In genomic region chr6:41318648-41319565, GRCh38 we compare ENCODE assay signal across 1 cellular context.
TF ChIP-seq lines count a peak whose summit lies in the region.

No MANE protein-coding gene starts in this region.

TF ChIP-seq in HEK293, 187 proteins besides CTCF, POLR2A, EP300 and RAD21 (continued from another document and continues in another):
- TF ChIP-seq, protein P1, sequence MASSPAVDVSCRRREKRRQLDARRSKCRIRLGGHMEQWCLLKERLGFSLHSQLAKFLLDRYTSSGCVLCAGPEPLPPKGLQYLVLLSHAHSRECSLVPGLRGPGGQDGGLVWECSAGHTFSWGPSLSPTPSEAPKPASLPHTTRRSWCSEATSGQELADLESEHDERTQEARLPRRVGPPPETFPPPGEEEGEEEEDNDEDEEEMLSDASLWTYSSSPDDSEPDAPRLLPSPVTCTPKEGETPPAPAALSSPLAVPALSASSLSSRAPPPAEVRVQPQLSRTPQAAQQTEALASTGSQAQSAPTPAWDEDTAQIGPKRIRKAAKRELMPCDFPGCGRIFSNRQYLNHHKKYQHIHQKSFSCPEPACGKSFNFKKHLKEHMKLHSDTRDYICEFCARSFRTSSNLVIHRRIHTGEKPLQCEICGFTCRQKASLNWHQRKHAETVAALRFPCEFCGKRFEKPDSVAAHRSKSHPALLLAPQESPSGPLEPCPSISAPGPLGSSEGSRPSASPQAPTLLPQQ (tag by site-specific recombination; IDR thresholded peaks at IDR 0.05): no peak
- TF ChIP-seq ZNF596 (tag by site-specific recombination; IDR thresholded peaks at IDR 0.05): no peak
- TF ChIP-seq ZNF391 (tag by site-specific recombination; IDR thresholded peaks at IDR 0.05; ENCODE audit: borderline replicate concordance, low read depth): no peak; the same call in 1 of the 2 replicates
- TF ChIP-seq, protein P2, sequence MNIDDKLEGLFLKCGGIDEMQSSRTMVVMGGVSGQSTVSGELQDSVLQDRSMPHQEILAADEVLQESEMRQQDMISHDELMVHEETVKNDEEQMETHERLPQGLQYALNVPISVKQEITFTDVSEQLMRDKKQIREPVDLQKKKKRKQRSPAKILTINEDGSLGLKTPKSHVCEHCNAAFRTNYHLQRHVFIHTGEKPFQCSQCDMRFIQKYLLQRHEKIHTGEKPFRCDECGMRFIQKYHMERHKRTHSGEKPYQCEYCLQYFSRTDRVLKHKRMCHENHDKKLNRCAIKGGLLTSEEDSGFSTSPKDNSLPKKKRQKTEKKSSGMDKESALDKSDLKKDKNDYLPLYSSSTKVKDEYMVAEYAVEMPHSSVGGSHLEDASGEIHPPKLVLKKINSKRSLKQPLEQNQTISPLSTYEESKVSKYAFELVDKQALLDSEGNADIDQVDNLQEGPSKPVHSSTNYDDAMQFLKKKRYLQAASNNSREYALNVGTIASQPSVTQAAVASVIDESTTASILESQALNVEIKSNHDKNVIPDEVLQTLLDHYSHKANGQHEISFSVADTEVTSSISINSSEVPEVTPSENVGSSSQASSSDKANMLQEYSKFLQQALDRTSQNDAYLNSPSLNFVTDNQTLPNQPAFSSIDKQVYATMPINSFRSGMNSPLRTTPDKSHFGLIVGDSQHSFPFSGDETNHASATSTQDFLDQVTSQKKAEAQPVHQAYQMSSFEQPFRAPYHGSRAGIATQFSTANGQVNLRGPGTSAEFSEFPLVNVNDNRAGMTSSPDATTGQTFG (tag by site-specific recombination; IDR thresholded peaks at IDR 0.05; ENCODE audit: borderline replicate concordance): no peak
- TF ChIP-seq, protein P3, sequence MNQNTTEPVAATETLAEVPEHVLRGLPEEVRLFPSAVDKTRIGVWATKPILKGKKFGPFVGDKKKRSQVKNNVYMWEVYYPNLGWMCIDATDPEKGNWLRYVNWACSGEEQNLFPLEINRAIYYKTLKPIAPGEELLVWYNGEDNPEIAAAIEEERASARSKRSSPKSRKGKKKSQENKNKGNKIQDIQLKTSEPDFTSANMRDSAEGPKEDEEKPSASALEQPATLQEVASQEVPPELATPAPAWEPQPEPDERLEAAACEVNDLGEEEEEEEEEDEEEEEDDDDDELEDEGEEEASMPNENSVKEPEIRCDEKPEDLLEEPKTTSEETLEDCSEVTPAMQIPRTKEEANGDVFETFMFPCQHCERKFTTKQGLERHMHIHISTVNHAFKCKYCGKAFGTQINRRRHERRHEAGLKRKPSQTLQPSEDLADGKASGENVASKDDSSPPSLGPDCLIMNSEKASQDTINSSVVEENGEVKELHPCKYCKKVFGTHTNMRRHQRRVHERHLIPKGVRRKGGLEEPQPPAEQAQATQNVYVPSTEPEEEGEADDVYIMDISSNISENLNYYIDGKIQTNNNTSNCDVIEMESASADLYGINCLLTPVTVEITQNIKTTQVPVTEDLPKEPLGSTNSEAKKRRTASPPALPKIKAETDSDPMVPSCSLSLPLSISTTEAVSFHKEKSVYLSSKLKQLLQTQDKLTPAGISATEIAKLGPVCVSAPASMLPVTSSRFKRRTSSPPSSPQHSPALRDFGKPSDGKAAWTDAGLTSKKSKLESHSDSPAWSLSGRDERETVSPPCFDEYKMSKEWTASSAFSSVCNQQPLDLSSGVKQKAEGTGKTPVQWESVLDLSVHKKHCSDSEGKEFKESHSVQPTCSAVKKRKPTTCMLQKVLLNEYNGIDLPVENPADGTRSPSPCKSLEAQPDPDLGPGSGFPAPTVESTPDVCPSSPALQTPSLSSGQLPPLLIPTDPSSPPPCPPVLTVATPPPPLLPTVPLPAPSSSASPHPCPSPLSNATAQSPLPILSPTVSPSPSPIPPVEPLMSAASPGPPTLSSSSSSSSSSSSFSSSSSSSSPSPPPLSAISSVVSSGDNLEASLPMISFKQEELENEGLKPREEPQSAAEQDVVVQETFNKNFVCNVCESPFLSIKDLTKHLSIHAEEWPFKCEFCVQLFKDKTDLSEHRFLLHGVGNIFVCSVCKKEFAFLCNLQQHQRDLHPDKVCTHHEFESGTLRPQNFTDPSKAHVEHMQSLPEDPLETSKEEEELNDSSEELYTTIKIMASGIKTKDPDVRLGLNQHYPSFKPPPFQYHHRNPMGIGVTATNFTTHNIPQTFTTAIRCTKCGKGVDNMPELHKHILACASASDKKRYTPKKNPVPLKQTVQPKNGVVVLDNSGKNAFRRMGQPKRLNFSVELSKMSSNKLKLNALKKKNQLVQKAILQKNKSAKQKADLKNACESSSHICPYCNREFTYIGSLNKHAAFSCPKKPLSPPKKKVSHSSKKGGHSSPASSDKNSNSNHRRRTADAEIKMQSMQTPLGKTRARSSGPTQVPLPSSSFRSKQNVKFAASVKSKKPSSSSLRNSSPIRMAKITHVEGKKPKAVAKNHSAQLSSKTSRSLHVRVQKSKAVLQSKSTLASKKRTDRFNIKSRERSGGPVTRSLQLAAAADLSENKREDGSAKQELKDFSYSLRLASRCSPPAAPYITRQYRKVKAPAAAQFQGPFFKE (tag by site-specific recombination; IDR thresholded peaks at IDR 0.05; ENCODE audit: borderline replicate concordance): no peak
- TF ChIP-seq ZNF518A (tag by site-specific recombination; conservative IDR thresholded peaks at IDR 0.05; ENCODE audit: low read depth): peak; percentile 9; the same call in 1 of the 2 replicates
- TF ChIP-seq PBX3 (CRISPR knock-in tag; IDR thresholded peaks at IDR 0.05): no peak
- peak; percentile 85 for TF ChIP-seq ZBTB20 (tag by site-specific recombination; IDR thresholded peaks at IDR 0.05)
- no peak for TF ChIP-seq ZNF354C (tag by site-specific recombination; IDR thresholded peaks at IDR 0.05; ENCODE audit: borderline replicate concordance, low read depth)
- TF ChIP-seq ZIC2 (tag by site-specific recombination; IDR thresholded peaks at IDR 0.05): peak; percentile 68
- no peak for TF ChIP-seq OSR2 (tag by site-specific recombination; IDR thresholded peaks at IDR 0.05)
- no peak for TF ChIP-seq ZNF776 (tag by site-specific recombination; IDR thresholded peaks at IDR 0.05; ENCODE audit: borderline replicate concordance)
- no peak for TF ChIP-seq MYNN (tag by site-specific recombination; IDR thresholded peaks at IDR 0.05; ENCODE audit: borderline replicate concordance)
- peak; percentile 65 for TF ChIP-seq ZNF341 (tag by site-specific recombination; IDR thresholded peaks at IDR 0.05; ENCODE audit: low read depth)
- TF ChIP-seq SP7 (tag by site-specific recombination; IDR thresholded peaks at IDR 0.05): peak; percentile 61
- no peak for TF ChIP-seq KLF8 (tag by site-specific recombination; IDR thresholded peaks at IDR 0.05)
- TF ChIP-seq, protein P4, sequence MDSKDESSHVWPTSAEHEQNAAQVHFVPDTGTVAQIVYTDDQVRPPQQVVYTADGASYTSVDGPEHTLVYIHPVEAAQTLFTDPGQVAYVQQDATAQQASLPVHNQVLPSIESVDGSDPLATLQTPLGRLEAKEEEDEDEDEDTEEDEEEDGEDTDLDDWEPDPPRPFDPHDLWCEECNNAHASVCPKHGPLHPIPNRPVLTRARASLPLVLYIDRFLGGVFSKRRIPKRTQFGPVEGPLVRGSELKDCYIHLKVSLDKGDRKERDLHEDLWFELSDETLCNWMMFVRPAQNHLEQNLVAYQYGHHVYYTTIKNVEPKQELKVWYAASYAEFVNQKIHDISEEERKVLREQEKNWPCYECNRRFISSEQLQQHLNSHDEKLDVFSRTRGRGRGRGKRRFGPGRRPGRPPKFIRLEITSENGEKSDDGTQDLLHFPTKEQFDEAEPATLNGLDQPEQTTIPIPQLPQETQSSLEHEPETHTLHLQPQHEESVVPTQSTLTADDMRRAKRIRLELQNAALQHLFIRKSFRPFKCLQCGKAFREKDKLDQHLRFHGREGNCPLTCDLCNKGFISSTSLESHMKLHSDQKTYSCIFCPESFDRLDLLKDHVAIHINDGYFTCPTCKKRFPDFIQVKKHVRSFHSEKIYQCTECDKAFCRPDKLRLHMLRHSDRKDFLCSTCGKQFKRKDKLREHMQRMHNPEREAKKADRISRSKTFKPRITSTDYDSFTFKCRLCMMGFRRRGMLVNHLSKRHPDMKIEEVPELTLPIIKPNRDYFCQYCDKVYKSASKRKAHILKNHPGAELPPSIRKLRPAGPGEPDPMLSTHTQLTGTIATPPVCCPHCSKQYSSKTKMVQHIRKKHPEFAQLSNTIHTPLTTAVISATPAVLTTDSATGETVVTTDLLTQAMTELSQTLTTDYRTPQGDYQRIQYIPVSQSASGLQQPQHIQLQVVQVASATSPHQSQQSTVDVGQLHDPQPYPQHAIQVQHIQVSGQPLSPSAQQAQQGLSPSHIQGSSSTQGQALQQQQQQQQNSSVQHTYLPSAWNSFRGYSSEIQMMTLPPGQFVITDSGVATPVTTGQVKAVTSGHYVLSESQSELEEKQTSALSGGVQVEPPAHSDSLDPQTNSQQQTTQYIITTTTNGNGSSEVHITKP (tag by site-specific recombination; IDR thresholded peaks at IDR 0.05): 0 out of 2 replicates have a peak, but pooled peaks have one; percentile 22
- TF ChIP-seq ZNF585B (tag by site-specific recombination; IDR thresholded peaks at IDR 0.05): no peak
- no peak for TF ChIP-seq OVOL3 (tag by site-specific recombination; IDR thresholded peaks at IDR 0.05)
- TF ChIP-seq ZNF10 (tag by site-specific recombination; IDR thresholded peaks at IDR 0.05): no peak
- TF ChIP-seq ZNF555 (tag by site-specific recombination; conservative IDR thresholded peaks at IDR 0.05): no peak
- TF ChIP-seq HOXC10 (CRISPR knock-in tag; IDR thresholded peaks at IDR 0.05): no peak
- peak; percentile 73; the same call in 1 of the 2 replicates for TF ChIP-seq TRIM28 (IDR thresholded peaks at IDR 0.05; ENCODE audit: borderline replicate concordance, low read length)
- peak; percentile 98 for TF ChIP-seq ZBTB17 (tag by site-specific recombination; IDR thresholded peaks at IDR 0.05)
- TF ChIP-seq ZNF623 (tag by site-specific recombination; IDR thresholded peaks at IDR 0.05): no peak
- TF ChIP-seq ZNF571 (tag by site-specific recombination; IDR thresholded peaks at IDR 0.05): no peak
- TF ChIP-seq ZNF335 (tag by site-specific recombination; conservative IDR thresholded peaks at IDR 0.05): peak; percentile 37; the same call in 1 of the 2 replicates
- TF ChIP-seq ZNF561 (tag by site-specific recombination; IDR thresholded peaks at IDR 0.05; ENCODE audit: borderline replicate concordance): 0 out of 2 replicates have a peak, but pooled peaks have one; percentile 54
- no peak for TF ChIP-seq REST (tag by site-specific recombination; IDR thresholded peaks at IDR 0.05)
- no peak for TF ChIP-seq ZNF16 (tag by site-specific recombination; IDR thresholded peaks at IDR 0.05; ENCODE audit: low read depth)
